In genomic region chr11:46617451-46618314, GRCh38 we compare ENCODE assay signal across 8 cellular contexts. TPM values are rescaled to one million over a fixed set of nuclear protein-coding genes. Genes with fewer than 3 reads are reported as not detected.
A peak's percentile ranks its signal among the peaks of the same experiment; 100 is the strongest.
DNase-seq lines count a peak whose midpoint lies in the region; ATAC-seq, FAIRE-seq and TF ChIP-seq lines count a peak whose summit lies in the region.

TSS of gene ATG13 (plus strand) at chr11:46617553. CDS start at chr11:46644292, 26,739 bp downstream.

- H3K79me2 ChIP-seq in astrocyte (ENCODE audit: insufficient read depth, low read length): peaks cover 51% of the 10 kb centered on the region

- ATAC-seq in HG02642 (IDR thresholded peaks at IDR 0.05; ENCODE audit: poor library complexity, unreplicated experiment): peak; percentile 64

- H3K36me3 Mint-ChIP-seq in astrocyte (ENCODE audit: low read depth, unreplicated experiment): peaks cover 4% of the 10 kb centered on the region

- peaks cover 8% of the 10 kb centered on the region for H4K20me1 ChIP-seq in astrocyte (ENCODE audit: insufficient read depth, low read length)

- no peaks in the 10 kb centered on the region for H3K27me3 ChIP-seq in astrocyte (ENCODE audit: insufficient read depth, low read length)

- H3K9ac ChIP-seq in astrocyte (ENCODE audit: low read length): peak within 1 kb of the TSS; percentile 100

- peaks cover 16% of the 10 kb centered on the region for H3K4me1 Mint-ChIP-seq in astrocyte (ENCODE audit: low read depth, unreplicated experiment)

- H3K27me3 Mint-ChIP-seq in astrocyte (ENCODE audit: low read depth, unreplicated experiment): no peaks in the 10 kb centered on the region

- peaks cover 8% of the 10 kb centered on the region for H3K36me3 ChIP-seq in astrocyte (ENCODE audit: insufficient read depth, low read length)

- peaks cover 18% of the 10 kb centered on the region for H3K4me1 ChIP-seq in astrocyte (ENCODE audit: insufficient read depth, low read length)

- peak; percentile 29; the same call in 1 of the 2 replicates for TF ChIP-seq POLR2A in GM12892 (IDR thresholded peaks at IDR 0.05; ENCODE audit: low read depth, low read length)

- H3K27ac Mint-ChIP-seq in astrocyte (ENCODE audit: unreplicated experiment): peak within 1 kb of the TSS; percentile 100

- peak; percentile 67 for DNase-seq in GM12892 (ENCODE audit: insufficient read length)
- peak; percentile 55 for DNase-seq in NCI-H1105 treated with DMSO at 0.1 percent for 48 hours (lab: John Stamatoyannopoulos, UW)
- DNase-seq in T-helper 22 cell (ENCODE audit: low read depth): peak; percentile 68
- DNase-seq in astrocyte (ENCODE audit: low read depth): peak; percentile 51
- DNase-seq in hippocampal formation (lab: John Stamatoyannopoulos, UW): peak; percentile 41 to 68
- no peak for DNase-seq in retinal pigment epithelial cell (ENCODE audit: low read depth)
- no peak for DNase-seq in foreskin melanocyte

- H3K27ac ChIP-seq in astrocyte (ENCODE audit: low read depth, low read length): peak within 1 kb of the TSS; percentile 99

- peak within 1 kb of the TSS; percentile 81 for H2AFZ ChIP-seq in astrocyte (ENCODE audit: low read depth, low read length)

- H3K9me3 ChIP-seq in astrocyte (ENCODE audit: insufficient read depth, low read depth, low read length): no peaks in the 10 kb centered on the region

- peak within 1 kb of the TSS; percentile 94 for H3K4me2 ChIP-seq in astrocyte (ENCODE audit: low read length)

- FAIRE-seq in GM12892 (lab: Jason Lieb, UNC) (no peak), astrocyte (lab: Jason Lieb, UNC) (no peak)

- TF ChIP-seq CTCF in astrocyte (IDR thresholded peaks at IDR 0.05; ENCODE audit: insufficient read depth, low read depth, low read length) (peak; percentile 63), retinal pigment epithelial cell (conservative IDR thresholded peaks at IDR 0.05; ENCODE audit: low read depth, low read length) (peak; percentile 85)

- H3K4me3 Mint-ChIP-seq in astrocyte (ENCODE audit: unreplicated experiment): peak within 1 kb of the TSS; percentile 97

- H3K4me3 ChIP-seq in astrocyte (ENCODE audit: insufficient read depth, low read depth, low read length): peak within 1 kb of the TSS; percentile 98
- peak within 1 kb of the TSS; percentile 99 for H3K4me3 ChIP-seq in retinal pigment epithelial cell (ENCODE audit: low read length)

- H3K9me3 Mint-ChIP-seq in astrocyte (ENCODE audit: unreplicated experiment): no peaks in the 10 kb centered on the region

RNA-seq across cellular contexts. Expression of gene ATG13, which starts in this region (rescaled TPM):
- 17.3 TPM for polyA plus RNA-seq in GM12892 (2012; ENCODE audit: missing spikeins)
- total RNA-seq in astrocyte: 116 and 117 TPM in 2 replicates

Comparison
In these comparisons a context has a peak if more than half of its experiments do, and no peak if none do; other contexts are left out.
1. DNase-seq: peak in GM12892 (single experiment), NCI-H1105 treated with DMSO at 0.1 percent for 48 hours (single experiment), T-helper 22 cell (single experiment), astrocyte (single experiment) and hippocampal formation (2 of 2); none in retinal pigment epithelial cell (single experiment) and foreskin melanocyte (single experiment).